8 cellular contexts compared by ENCODE assay signal in genomic region chr11:11028017-11028692, GRCh38.
DNase-seq lines count a peak whose midpoint lies in the region; ATAC-seq and TF ChIP-seq lines count a peak whose summit lies in the region.

No MANE protein-coding gene starts in this region.

- WGBS in GM23248 (ENCODE audit: low coverage in 1 of 2, low lambda C conversion rate in 2 of 2, missing lambda C conversion rate in 2 of 2), 2 experiments: 18 to 23% methylated on average over 5 of the region's 5 CpGs
- WGBS in body of pancreas, 2 donors: 7 to 11% methylated on average over 5 of the region's 5 CpGs

- peaks cover 22% of the 10 kb centered on the region for H3K4me1 ChIP-seq in GM23248 (ENCODE audit: insufficient read depth)
- no peaks in the 10 kb centered on the region for H3K4me1 ChIP-seq in body of pancreas

- TF ChIP-seq CTCF in CD14-positive monocyte (IDR thresholded peaks at IDR 0.05) (peak; percentile 84), body of pancreas (IDR thresholded peaks at IDR 0.05) (peak; percentile 22 to 76 (median 67)), kidney epithelial cell (IDR thresholded peaks at IDR 0.05; ENCODE audit: insufficient read depth, low read length, poor library complexity, severe bottlenecking) (peak; percentile 89)

- H3K4me1 Mint-ChIP-seq in CD14-positive monocyte: no peaks in the 10 kb centered on the region

- H3K4me2 ChIP-seq in GM23248 (ENCODE audit: unreplicated experiment): peak overlapping the region; percentile 35

- no peak for TF ChIP-seq POLR2A in body of pancreas (IDR thresholded peaks at IDR 0.05)

- H3K27me3 Mint-ChIP-seq in CD14-positive monocyte (ENCODE audit: low read depth in 3 of 3): peaks cover 5 to 16% (median 10%) of the 10 kb centered on the region in 3 donors

- intact Hi-C loops in CD14-positive monocyte (cut with micrococcal nuclease) (loop anchor here in 1 of 2 donors (5.0 to 10.0 kb wide), 2 partner anchors 153 to 759 kb away; no protein-coding TSS in a partner anchor), body of pancreas (cut with DNase I) (no loop called here)

- H3K9me3 ChIP-seq in GM23248 (ENCODE audit: low read depth): no peaks in the 10 kb centered on the region
- no peaks in the 10 kb centered on the region for H3K9me3 ChIP-seq in body of pancreas

- DNase-seq in CD14-positive monocyte (ENCODE audit: low spot score): peak; percentile 58
- DNase-seq in GM23248: peak; percentile 72
- peak; percentile 43 for DNase-seq in NCI-H1694 (lab: John Stamatoyannopoulos, UW)
- peak; percentile 52 for DNase-seq in UCSD-AML1 (lab: John Stamatoyannopoulos, UW; ENCODE audit: unreplicated experiment)
- peak; percentile 65 to 80 (median 72) for DNase-seq in body of pancreas
- DNase-seq in kidney epithelial cell (ENCODE audit: low read depth): peak; percentile 14
- DNase-seq in stimulated activated CD4-positive, alpha-beta T cell treated with anti-CD3 and anti-CD28 coated beads, Interleukin-2, amount 100 ng/mL, for 24 hours: peak; percentile 79 to 83

- H3K36me3 Mint-ChIP-seq in CD14-positive monocyte: no peaks in the 10 kb centered on the region

- H3K4me3 ChIP-seq in GM23248: no peak overlapping the region
- H3K4me3 ChIP-seq in body of pancreas: no peak overlapping the region
- no peak overlapping the region for H3K4me3 ChIP-seq in kidney epithelial cell (ENCODE audit: low read depth, low read length)

- peaks cover 23% of the 10 kb centered on the region for H3F3A ChIP-seq in GM23248 (ENCODE audit: insufficient read depth)

- no peak overlapping the region for H3K4me3 Mint-ChIP-seq in CD14-positive monocyte

- H3K27ac ChIP-seq in GM23248 (no peak overlapping the region), body of pancreas (no peak overlapping the region)

- H3K36me3 ChIP-seq in GM23248 (ENCODE audit: low read depth): no peaks in the 10 kb centered on the region
- no peaks in the 10 kb centered on the region for H3K36me3 ChIP-seq in body of pancreas (replicated peaks in 1 of 2; ENCODE audit: insufficient read depth in 1 of 2, low read depth in 2 of 2)
- H3K36me3 ChIP-seq in kidney epithelial cell (ENCODE audit: control insufficient read depth, insufficient read depth, low read length): no peaks in the 10 kb centered on the region

- no peaks in the 10 kb centered on the region for H3K27me3 ChIP-seq in GM23248 (replicated peaks; ENCODE audit: insufficient read depth)
- no peaks in the 10 kb centered on the region for H3K27me3 ChIP-seq in body of pancreas
- no peaks in the 10 kb centered on the region for H3K27me3 ChIP-seq in kidney epithelial cell (ENCODE audit: control insufficient read depth, insufficient read depth, low read length)

- no peak overlapping the region for H2AFZ ChIP-seq in GM23248

- in situ Hi-C loops in GM23248 (cut with MboI): no loop called here

- H3K27ac Mint-ChIP-seq in CD14-positive monocyte: peak overlapping the region in 1 of 7 donors; percentile 2

- no peaks in the 10 kb centered on the region for H3K9me2 ChIP-seq in GM23248 (ENCODE audit: insufficient read depth)

- no peaks in the 10 kb centered on the region for H4K20me1 ChIP-seq in GM23248 (ENCODE audit: insufficient read depth)

- H3K9me3 Mint-ChIP-seq in CD14-positive monocyte: no peaks in the 10 kb centered on the region

- no peak overlapping the region for H3K9ac ChIP-seq in GM23248

- peak; percentile 69 for ATAC-seq in body of pancreas
- ATAC-seq in GM18502 (IDR thresholded peaks at IDR 0.05; ENCODE audit: poor library complexity, unreplicated experiment): no peak

- no peaks in the 10 kb centered on the region for H3K79me2 ChIP-seq in GM23248 (ENCODE audit: insufficient read depth)

Comparison
In these comparisons a context has a peak if more than half of its experiments do, and no peak if none do; other contexts are left out.
1. DNase-seq: peak in every context shown above with its lines; median percentile 81 in stimulated activated CD4-positive, alpha-beta T cell treated with anti-CD3 and anti-CD28 coated beads, Interleukin-2, amount 100 ng/mL, for 24 hours; 72 in GM23248; 72 in body of pancreas; 58 in CD14-positive monocyte; 52 in UCSD-AML1; 43 in NCI-H1694; 14 in kidney epithelial cell.